In the genomic region with DNA sequence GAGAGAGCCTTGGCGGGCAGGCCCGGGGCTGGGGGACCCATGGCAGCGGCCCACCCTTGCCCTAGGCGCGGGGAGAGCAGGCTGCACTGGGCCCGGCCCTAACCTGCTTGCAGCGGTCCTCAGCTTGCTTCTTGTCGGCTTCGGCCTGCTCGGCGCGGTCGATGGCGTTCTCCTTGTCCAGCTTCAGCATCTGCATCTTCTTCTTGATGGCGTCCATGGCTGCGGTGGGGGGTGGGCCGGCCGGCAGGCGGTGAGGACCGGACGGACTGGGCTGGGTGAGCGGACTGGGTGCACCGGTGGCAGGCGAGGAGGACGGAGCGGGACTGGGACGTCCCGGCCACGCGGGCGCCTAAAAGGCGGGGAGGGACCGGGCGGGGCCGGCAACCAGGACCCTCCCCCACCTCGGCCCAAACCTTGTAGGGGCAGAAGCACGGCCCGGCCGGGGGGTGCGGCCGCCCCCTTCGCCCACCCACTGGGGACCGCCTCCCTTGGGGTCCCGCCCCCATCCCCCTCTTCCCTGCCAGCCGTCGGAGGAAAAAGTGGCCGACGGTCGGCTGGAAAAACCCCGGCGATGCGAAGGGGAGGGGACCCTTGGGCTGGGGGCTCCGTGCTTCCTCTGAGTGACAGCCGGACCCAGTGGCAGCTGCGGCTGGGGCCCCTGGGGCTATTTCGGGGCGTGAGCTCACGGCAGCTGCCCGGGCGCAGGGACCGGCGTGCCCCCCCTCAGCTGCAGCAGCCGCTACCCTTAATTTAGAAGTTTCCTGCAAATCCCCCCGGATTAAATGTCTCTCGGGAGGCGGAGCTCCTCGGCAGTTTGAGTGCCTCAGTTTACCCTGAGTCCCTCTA, we compare ENCODE assay signal across 8 cellular contexts. TPM values are rescaled to one million over a fixed set of nuclear protein-coding genes. Genes with fewer than 3 reads are reported as not detected.
DNase-seq lines count a peak whose midpoint lies in the region; ATAC-seq and FAIRE-seq lines count a peak whose summit lies in the region.

A gene (minus strand): TSS at position 325 of the 846 bp plus-strand sequence. CDS start 108 bp downstream, at position 217.

- no peak for FAIRE-seq in frontal cortex (lab: Jason Lieb, UNC)

- CTCF ChIA-PET in activated CD4-positive, alpha-beta memory T cell treated with anti-CD3 and anti-CD28 coated beads for 36 hours (lab: Charles Lee) = interaction anchor here (1.5 to 5.2 kb wide), 5 partner anchors 25 to 78 kb away, joined by 4 to 21 read pairs (median 7); a partner anchor contains a TSS

- H3K4me1 Mint-ChIP-seq in activated CD4-positive, alpha-beta memory T cell treated with anti-CD3 and anti-CD28 coated beads for 36 hours (ENCODE audit: low read depth) = peaks cover 21% of the 10 kb centered on the region

- H3K9me3 Mint-ChIP-seq in activated CD4-positive, alpha-beta memory T cell treated with anti-CD3 and anti-CD28 coated beads for 36 hours = no peaks in the 10 kb centered on the region

- in situ Hi-C loops in KBM-7 (cut with MboI; ENCODE audit: low pct_unique_long_range_greater_than_20kb, low sequenced_read_pairs) = no loop called here

- intact Hi-C loops in activated CD4-positive, alpha-beta memory T cell treated with anti-CD3 and anti-CD28 coated beads for 36 hours (cut with micrococcal nuclease) = loop anchor here (2.0 to 5.0 kb wide), 3 partner anchors 25 to 812 kb away; a partner anchor contains a TSS

- no peaks in the 10 kb centered on the region for H3K27me3 Mint-ChIP-seq in activated CD4-positive, alpha-beta memory T cell treated with anti-CD3 and anti-CD28 coated beads for 36 hours

- peak within 1 kb of the TSS; percentile 75 for H3K4me3 Mint-ChIP-seq in activated CD4-positive, alpha-beta memory T cell treated with anti-CD3 and anti-CD28 coated beads for 36 hours

- ATAC-seq in HG02938 (IDR thresholded peaks at IDR 0.05; ENCODE audit: unreplicated experiment) = no peak

- DNase-seq in NCI-H82 (lab: John Stamatoyannopoulos, UW) (peak; percentile 47), NCI-H82 treated with DMSO at 0.1 percent for 48 hours (lab: John Stamatoyannopoulos, UW; ENCODE audit: unreplicated experiment) (no peak), frontal cortex (ENCODE audit: low spot score in 2 of 2) (no peak), occipital lobe (lab: John Stamatoyannopoulos, UW) (no peak), KBM-7 (no peak)
- no peak for DNase-seq in activated CD4-positive, alpha-beta memory T cell treated with anti-CD3 and anti-CD28 coated beads for 36 hours
- no peak for DNase-seq in activated CD4-positive, alpha-beta T cell treated with anti-CD3 and anti-CD28 coated beads, Interleukin-2, amount 50 U/mL, for 4 hours

- H3K27ac Mint-ChIP-seq in activated CD4-positive, alpha-beta memory T cell treated with anti-CD3 and anti-CD28 coated beads for 36 hours = peak within 1 kb of the TSS; percentile 45

- POLR2A ChIA-PET in activated CD4-positive, alpha-beta memory T cell treated with anti-CD3 and anti-CD28 coated beads for 36 hours (lab: Charles Lee) = interaction anchor here (1.2 to 1.8 kb wide), 4 partner anchors 32 to 43 kb away, joined by 4 to 8 read pairs (median 5); a partner anchor contains a TSS

- H3K36me3 Mint-ChIP-seq in activated CD4-positive, alpha-beta memory T cell treated with anti-CD3 and anti-CD28 coated beads for 36 hours = no peaks in the 10 kb centered on the region

RNA-seq across cellular contexts. Expression of the gene that starts here (rescaled TPM):
- total RNA-seq in activated CD4-positive, alpha-beta memory T cell treated with anti-CD3 and anti-CD28 coated beads for 36 hours = 1 to 10 TPM; 3.9 to 5.3 TPM
- total RNA-seq in frontal cortex (11.0 TPM), occipital lobe (18.1 TPM)
